Comparison of ENCODE assay signal across 13 cellular contexts in genomic region chr17:45116434-45117016, GRCh38.
"Had no signal": no experiment of that assay in that cellular context is flagged by ENCODE, and none has a peak within 500 bp of the region (broad histone marks: within the 10 kb centered on the region; RNA-seq: fewer than 3 reads in every experiment).

No MANE protein-coding gene starts in this region.

- H3K27me3 Mint-ChIP-seq: central memory CD8-positive, alpha-beta T cell had no signal

- H3K27ac ChIP-seq: adrenal gland, body of pancreas, sigmoid colon had no signal

- H3K9me3 Mint-ChIP-seq: activated CD4-positive, alpha-beta T cell treated with anti-CD3 and anti-CD28 coated beads, Interleukin-2, amount 10 ng/mL, durations not matched to agents 24 days and 14 days; activated naive CD4-positive, alpha-beta T cell treated with anti-CD3 and anti-CD28 coated beads, Interleukin-2, amount 10 ng/mL, durations not matched to agents 7 days and 5 days; activated T-helper 2 cell treated with anti-CD3 and anti-CD28 coated beads, Interferon-gamma antibody, Interleukin-2, Interleukin-4, amounts not matched to agents 10 μg/mL and 5 μg/mL and 100 μg/mL, durations not matched to agents 14 hours and 24 hours and 36 hours; central memory CD8-positive, alpha-beta T cell; natural killer cell; WTC11 had no signal

- H3K9me3 ChIP-seq: adrenal gland, body of pancreas, sigmoid colon had no signal

- H3K4me1 Mint-ChIP-seq: activated naive CD4-positive, alpha-beta T cell treated with anti-CD3 and anti-CD28 coated beads, Interleukin-2, amount 10 ng/mL, durations not matched to agents 7 days and 5 days; central memory CD8-positive, alpha-beta T cell; natural killer cell had no signal

- H3K4me3 Mint-ChIP-seq: activated CD4-positive, alpha-beta T cell treated with anti-CD3 and anti-CD28 coated beads, Interleukin-2, amount 10 ng/mL, durations not matched to agents 24 days and 14 days; activated naive CD4-positive, alpha-beta T cell treated with anti-CD3 and anti-CD28 coated beads, Interleukin-2, amount 10 ng/mL, durations not matched to agents 7 days and 5 days; central memory CD8-positive, alpha-beta T cell; natural killer cell; WTC11 had no signal

- H3K27me3 ChIP-seq: adrenal gland, body of pancreas, sigmoid colon had no signal

- ATAC-seq: body of pancreas, left lobe of liver, natural killer cell, WTC11 had no signal

- H3K4me1 ChIP-seq: body of pancreas had no signal

- DNase-seq: activated CD4-positive, alpha-beta T cell treated with anti-CD3 and anti-CD28 coated beads, Interleukin-2, amount 10 ng/mL, durations not matched to agents 24 days and 14 days; activated naive CD4-positive, alpha-beta T cell treated with anti-CD3 and anti-CD28 coated beads, Interleukin-2, amount 10 ng/mL, durations not matched to agents 7 days and 5 days; activated T-cell treated with anti-CD3 and anti-CD28 coated beads for 4 hours; adrenal gland; body of pancreas; natural killer cell; sigmoid colon; stimulated activated CD4-positive, alpha-beta T cell treated with anti-CD3 and anti-CD28 coated beads, Interleukin-12 subunit alpha, Interleukin-12 subunit beta, amount 100 ng/mL, for 4 hours; stimulated activated naive CD4-positive, alpha-beta T cell treated with Interleukin-2 at 50 U/mL for 16 hours had no signal

- H3K4me3 ChIP-seq: adrenal gland, body of pancreas, sigmoid colon had no signal

- H3K27ac Mint-ChIP-seq: activated CD4-positive, alpha-beta T cell treated with anti-CD3 and anti-CD28 coated beads, Interleukin-2, amount 10 ng/mL, durations not matched to agents 24 days and 14 days; activated naive CD4-positive, alpha-beta T cell treated with anti-CD3 and anti-CD28 coated beads, Interleukin-2, amount 10 ng/mL, durations not matched to agents 7 days and 5 days; activated T-helper 2 cell treated with anti-CD3 and anti-CD28 coated beads, Interferon-gamma antibody, Interleukin-2, Interleukin-4, amounts not matched to agents 10 μg/mL and 5 μg/mL and 100 μg/mL, durations not matched to agents 14 hours and 24 hours and 36 hours; natural killer cell had no signal

- H3K36me3 Mint-ChIP-seq: activated naive CD4-positive, alpha-beta T cell treated with anti-CD3 and anti-CD28 coated beads, Interleukin-2, amount 10 ng/mL, durations not matched to agents 7 days and 5 days; natural killer cell; WTC11 had no signal
